ENCODE assay signal across 1 cellular context in the genomic region with DNA sequence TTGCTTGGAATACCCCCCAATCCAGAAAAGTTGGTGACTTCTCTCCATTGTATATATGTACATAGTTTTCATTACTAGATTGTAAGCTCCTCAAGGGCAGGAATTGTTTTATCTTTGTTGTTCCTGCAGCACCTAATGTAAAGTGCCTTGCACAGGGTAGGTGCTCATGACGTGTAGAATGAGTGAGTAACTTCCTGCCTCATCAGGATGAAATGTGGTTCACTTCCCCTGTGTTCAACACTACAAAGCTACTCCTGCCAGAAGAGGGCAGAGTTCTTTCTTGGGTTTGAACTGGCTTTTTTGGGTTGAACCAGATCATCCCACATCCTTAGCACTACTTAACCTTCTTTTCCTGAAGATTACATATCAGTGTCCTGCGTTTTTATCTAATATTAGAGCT.
TF ChIP-seq lines count a peak whose summit lies in the region.

No MANE protein-coding gene starts in this region.

TF ChIP-seq in H1, 55 proteins besides CTCF, POLR2A, EP300 and RAD21:
- TF ChIP-seq, protein P1, sequence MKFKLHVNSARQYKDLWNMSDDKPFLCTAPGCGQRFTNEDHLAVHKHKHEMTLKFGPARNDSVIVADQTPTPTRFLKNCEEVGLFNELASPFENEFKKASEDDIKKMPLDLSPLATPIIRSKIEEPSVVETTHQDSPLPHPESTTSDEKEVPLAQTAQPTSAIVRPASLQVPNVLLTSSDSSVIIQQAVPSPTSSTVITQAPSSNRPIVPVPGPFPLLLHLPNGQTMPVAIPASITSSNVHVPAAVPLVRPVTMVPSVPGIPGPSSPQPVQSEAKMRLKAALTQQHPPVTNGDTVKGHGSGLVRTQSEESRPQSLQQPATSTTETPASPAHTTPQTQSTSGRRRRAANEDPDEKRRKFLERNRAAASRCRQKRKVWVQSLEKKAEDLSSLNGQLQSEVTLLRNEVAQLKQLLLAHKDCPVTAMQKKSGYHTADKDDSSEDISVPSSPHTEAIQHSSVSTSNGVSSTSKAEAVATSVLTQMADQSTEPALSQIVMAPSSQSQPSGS (IDR thresholded peaks at IDR 0.05; ENCODE audit: low read length), result no peak
- no peak for TF ChIP-seq TEAD4 (IDR thresholded peaks at IDR 0.05; ENCODE audit: low read depth, low read length)
- TF ChIP-seq ZNF274 (IDR thresholded peaks at IDR 0.05; ENCODE audit: borderline replicate concordance, extremely low read depth, low read length), result no peak
- no peak for TF ChIP-seq JUN (IDR thresholded peaks at IDR 0.05; ENCODE audit: low read depth, low read length)
- no peak for TF ChIP-seq CTBP2 (IDR thresholded peaks at IDR 0.05; ENCODE audit: borderline replicate concordance, insufficient read depth, insufficient read length, low read length)
- no peak for TF ChIP-seq FOSL1 (IDR thresholded peaks at IDR 0.05; ENCODE audit: insufficient read depth, low read depth, low read length)
- TF ChIP-seq, protein P2, sequence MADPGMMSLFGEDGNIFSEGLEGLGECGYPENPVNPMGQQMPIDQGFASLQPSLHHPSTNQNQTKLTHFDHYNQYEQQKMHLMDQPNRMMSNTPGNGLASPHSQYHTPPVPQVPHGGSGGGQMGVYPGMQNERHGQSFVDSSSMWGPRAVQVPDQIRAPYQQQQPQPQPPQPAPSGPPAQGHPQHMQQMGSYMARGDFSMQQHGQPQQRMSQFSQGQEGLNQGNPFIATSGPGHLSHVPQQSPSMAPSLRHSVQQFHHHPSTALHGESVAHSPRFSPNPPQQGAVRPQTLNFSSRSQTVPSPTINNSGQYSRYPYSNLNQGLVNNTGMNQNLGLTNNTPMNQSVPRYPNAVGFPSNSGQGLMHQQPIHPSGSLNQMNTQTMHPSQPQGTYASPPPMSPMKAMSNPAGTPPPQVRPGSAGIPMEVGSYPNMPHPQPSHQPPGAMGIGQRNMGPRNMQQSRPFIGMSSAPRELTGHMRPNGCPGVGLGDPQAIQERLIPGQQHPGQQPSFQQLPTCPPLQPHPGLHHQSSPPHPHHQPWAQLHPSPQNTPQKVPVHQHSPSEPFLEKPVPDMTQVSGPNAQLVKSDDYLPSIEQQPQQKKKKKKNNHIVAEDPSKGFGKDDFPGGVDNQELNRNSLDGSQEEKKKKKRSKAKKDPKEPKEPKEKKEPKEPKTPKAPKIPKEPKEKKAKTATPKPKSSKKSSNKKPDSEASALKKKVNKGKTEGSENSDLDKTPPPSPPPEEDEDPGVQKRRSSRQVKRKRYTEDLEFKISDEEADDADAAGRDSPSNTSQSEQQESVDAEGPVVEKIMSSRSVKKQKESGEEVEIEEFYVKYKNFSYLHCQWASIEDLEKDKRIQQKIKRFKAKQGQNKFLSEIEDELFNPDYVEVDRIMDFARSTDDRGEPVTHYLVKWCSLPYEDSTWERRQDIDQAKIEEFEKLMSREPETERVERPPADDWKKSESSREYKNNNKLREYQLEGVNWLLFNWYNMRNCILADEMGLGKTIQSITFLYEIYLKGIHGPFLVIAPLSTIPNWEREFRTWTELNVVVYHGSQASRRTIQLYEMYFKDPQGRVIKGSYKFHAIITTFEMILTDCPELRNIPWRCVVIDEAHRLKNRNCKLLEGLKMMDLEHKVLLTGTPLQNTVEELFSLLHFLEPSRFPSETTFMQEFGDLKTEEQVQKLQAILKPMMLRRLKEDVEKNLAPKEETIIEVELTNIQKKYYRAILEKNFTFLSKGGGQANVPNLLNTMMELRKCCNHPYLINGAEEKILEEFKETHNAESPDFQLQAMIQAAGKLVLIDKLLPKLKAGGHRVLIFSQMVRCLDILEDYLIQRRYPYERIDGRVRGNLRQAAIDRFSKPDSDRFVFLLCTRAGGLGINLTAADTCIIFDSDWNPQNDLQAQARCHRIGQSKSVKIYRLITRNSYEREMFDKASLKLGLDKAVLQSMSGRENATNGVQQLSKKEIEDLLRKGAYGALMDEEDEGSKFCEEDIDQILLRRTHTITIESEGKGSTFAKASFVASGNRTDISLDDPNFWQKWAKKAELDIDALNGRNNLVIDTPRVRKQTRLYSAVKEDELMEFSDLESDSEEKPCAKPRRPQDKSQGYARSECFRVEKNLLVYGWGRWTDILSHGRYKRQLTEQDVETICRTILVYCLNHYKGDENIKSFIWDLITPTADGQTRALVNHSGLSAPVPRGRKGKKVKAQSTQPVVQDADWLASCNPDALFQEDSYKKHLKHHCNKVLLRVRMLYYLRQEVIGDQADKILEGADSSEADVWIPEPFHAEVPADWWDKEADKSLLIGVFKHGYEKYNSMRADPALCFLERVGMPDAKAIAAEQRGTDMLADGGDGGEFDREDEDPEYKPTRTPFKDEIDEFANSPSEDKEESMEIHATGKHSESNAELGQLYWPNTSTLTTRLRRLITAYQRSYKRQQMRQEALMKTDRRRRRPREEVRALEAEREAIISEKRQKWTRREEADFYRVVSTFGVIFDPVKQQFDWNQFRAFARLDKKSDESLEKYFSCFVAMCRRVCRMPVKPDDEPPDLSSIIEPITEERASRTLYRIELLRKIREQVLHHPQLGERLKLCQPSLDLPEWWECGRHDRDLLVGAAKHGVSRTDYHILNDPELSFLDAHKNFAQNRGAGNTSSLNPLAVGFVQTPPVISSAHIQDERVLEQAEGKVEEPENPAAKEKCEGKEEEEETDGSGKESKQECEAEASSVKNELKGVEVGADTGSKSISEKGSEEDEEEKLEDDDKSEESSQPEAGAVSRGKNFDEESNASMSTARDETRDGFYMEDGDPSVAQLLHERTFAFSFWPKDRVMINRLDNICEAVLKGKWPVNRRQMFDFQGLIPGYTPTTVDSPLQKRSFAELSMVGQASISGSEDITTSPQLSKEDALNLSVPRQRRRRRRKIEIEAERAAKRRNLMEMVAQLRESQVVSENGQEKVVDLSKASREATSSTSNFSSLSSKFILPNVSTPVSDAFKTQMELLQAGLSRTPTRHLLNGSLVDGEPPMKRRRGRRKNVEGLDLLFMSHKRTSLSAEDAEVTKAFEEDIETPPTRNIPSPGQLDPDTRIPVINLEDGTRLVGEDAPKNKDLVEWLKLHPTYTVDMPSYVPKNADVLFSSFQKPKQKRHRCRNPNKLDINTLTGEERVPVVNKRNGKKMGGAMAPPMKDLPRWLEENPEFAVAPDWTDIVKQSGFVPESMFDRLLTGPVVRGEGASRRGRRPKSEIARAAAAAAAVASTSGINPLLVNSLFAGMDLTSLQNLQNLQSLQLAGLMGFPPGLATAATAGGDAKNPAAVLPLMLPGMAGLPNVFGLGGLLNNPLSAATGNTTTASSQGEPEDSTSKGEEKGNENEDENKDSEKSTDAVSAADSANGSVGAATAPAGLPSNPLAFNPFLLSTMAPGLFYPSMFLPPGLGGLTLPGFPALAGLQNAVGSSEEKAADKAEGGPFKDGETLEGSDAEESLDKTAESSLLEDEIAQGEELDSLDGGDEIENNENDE (IDR thresholded peaks at IDR 0.05; ENCODE audit: insufficient replicate concordance, low read length), result no peak
- no peak for TF ChIP-seq GTF2F1 (IDR thresholded peaks at IDR 0.05; ENCODE audit: borderline replicate concordance, low read depth, low read length)
- no peak for TF ChIP-seq HDAC2 (IDR thresholded peaks at IDR 0.05; ENCODE audit: borderline replicate concordance in 1 of 2, low read depth in 2 of 2, low read length in 2 of 2)
- TF ChIP-seq, protein P3, sequence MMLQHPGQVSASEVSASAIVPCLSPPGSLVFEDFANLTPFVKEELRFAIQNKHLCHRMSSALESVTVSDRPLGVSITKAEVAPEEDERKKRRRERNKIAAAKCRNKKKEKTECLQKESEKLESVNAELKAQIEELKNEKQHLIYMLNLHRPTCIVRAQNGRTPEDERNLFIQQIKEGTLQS (IDR thresholded peaks at IDR 0.05; ENCODE audit: insufficient read depth, low read depth, low read length), result no peak
- TF ChIP-seq MAFK (IDR thresholded peaks at IDR 0.05; ENCODE audit: low read depth, low read length), result no peak
- TF ChIP-seq CEBPB (IDR thresholded peaks at IDR 0.05; ENCODE audit: low read depth, low read length), result no peak
- TF ChIP-seq EZH2 (IDR thresholded peaks at IDR 0.05; ENCODE audit: low read depth, low read length, severe bottlenecking), result no peak
- no peak for TF ChIP-seq RBBP5 (IDR thresholded peaks at IDR 0.05; ENCODE audit: borderline replicate concordance, low read depth, low read length)
- no peak for TF ChIP-seq SIX5 (IDR thresholded peaks at IDR 0.05; ENCODE audit: low read depth, low read length)
- no peak for TF ChIP-seq SP2 (IDR thresholded peaks at IDR 0.05; ENCODE audit: low read length)
- TF ChIP-seq CHD1 (IDR thresholded peaks at IDR 0.05; ENCODE audit: low read depth, low read length), result no peak
- no peak for TF ChIP-seq CBX8 (IDR thresholded peaks at IDR 0.05; ENCODE audit: borderline replicate concordance, low read depth, low read length)
TF ChIP-seq in H1: peak in this region for 0.
